2 cellular contexts compared by ENCODE assay signal in the genomic region with DNA sequence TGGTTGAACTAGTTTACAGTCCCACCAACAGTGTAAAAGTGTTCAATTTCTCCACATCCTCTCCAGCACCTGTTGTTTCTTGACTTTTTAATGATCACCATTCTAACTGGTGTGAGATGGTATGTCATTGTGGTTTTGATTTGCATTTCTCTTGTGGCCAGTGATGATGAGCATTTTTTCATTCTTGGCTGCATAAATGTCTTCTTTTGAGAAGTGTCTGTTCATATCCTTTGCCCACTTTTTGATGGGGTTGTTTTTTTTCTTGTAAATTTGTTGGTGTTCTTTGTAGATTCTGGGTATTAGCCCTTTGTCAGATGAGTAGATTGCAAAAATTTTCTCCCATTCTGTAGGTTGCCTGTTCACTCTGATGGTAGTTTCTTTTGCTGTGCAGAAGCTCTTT. TPM values are rescaled to one million over a fixed set of nuclear protein-coding genes. Genes with fewer than 3 reads are reported as not detected.
"Had no signal": no experiment of that assay in that cellular context is flagged by ENCODE, and none has a peak within 500 bp of the region (broad histone marks: within the 10 kb centered on the region; RNA-seq: fewer than 3 reads in every experiment).

No MANE protein-coding gene starts in this region.

RNA-seq across cellular contexts. Expression of a gene that starts 41.5 kb away (rescaled TPM):
- total RNA-seq: G401, GM12878 had no signal
- polyA plus RNA-seq: GM12878 had no signal
